Comparison of ENCODE assay signal across 8 cellular contexts in genomic region chr13:77696863-77697207, GRCh38. TPM values are rescaled to one million over a fixed set of nuclear protein-coding genes. Genes with fewer than 3 reads are reported as not detected.
DNase-seq lines count a peak whose midpoint lies in the region; ATAC-seq and TF ChIP-seq lines count a peak whose summit lies in the region.

No MANE protein-coding gene starts in this region.

- peak; percentile 39 for ATAC-seq in Right ventricle myocardium superior (ENCODE audit: poor library complexity)
- peak; percentile 3 for ATAC-seq in HG03575 (IDR thresholded peaks at IDR 0.05; ENCODE audit: extremely low read depth, insufficient number of reproducible peaks, low FRiP score, unreplicated experiment)
- ATAC-seq in natural killer cell treated with Interleukin-12 subunit alpha and Interleukin-12 subunit beta and Interleukin-15 and Interleukin-18, amount 100 ng/mL, for 72 hours, result no peak
- ATAC-seq in HG03196 (IDR thresholded peaks at IDR 0.05; ENCODE audit: unreplicated experiment), result no peak

- no peaks in the 10 kb centered on the region for H3K9me3 Mint-ChIP-seq in natural killer cell treated with Interleukin-12 subunit alpha and Interleukin-12 subunit beta and Interleukin-15 and Interleukin-18, amount 100 ng/mL, for 72 hours

- H3K9ac ChIP-seq in colonic mucosa (ENCODE audit: low read depth in 2 of 2, low read length in 2 of 2), result no peak overlapping the region

- DNase-seq in Right ventricle myocardium superior (no peak), cardiac septum (ENCODE audit: low spot score) (no peak), colonic mucosa (no peak), NCI-H2107 treated with DMSO at 0.1 percent for 48 hours (lab: John Stamatoyannopoulos, UW; ENCODE audit: unreplicated experiment) (no peak)
- no peak for DNase-seq in natural killer cell treated with Interleukin-12 subunit alpha and Interleukin-12 subunit beta and Interleukin-15 and Interleukin-18, amount 100 ng/mL, for 72 hours (ENCODE audit: low spot score)
- no peak for DNase-seq in effector CD8-positive, alpha-beta T cell (lab: John Stamatoyannopoulos, UW)

- no peaks in the 10 kb centered on the region for H3K36me3 ChIP-seq in colonic mucosa

- H3K27me3 Mint-ChIP-seq in natural killer cell treated with Interleukin-12 subunit alpha and Interleukin-12 subunit beta and Interleukin-15 and Interleukin-18, amount 100 ng/mL, for 72 hours, result peaks cover 4 to 7% of the 10 kb centered on the region in 2 donors

- no peak overlapping the region for H3K27ac ChIP-seq in colonic mucosa

- TF ChIP-seq CTCF in colonic mucosa (IDR thresholded peaks at IDR 0.05), result no peak

- H3K4me1 ChIP-seq in colonic mucosa, result no peaks in the 10 kb centered on the region

- H3K27ac Mint-ChIP-seq in natural killer cell treated with Interleukin-12 subunit alpha and Interleukin-12 subunit beta and Interleukin-15 and Interleukin-18, amount 100 ng/mL, for 72 hours, result peak overlapping the region in 1 of 2 donors; percentile 50

- peak overlapping the region; percentile 83 for H3K4me3 Mint-ChIP-seq in natural killer cell treated with Interleukin-12 subunit alpha and Interleukin-12 subunit beta and Interleukin-15 and Interleukin-18, amount 100 ng/mL, for 72 hours

- peak overlapping the region; percentile 70 for H3K4me3 ChIP-seq in colonic mucosa

- no peaks in the 10 kb centered on the region for H3K9me3 ChIP-seq in colonic mucosa

- H3K4me1 Mint-ChIP-seq in natural killer cell treated with Interleukin-12 subunit alpha and Interleukin-12 subunit beta and Interleukin-15 and Interleukin-18, amount 100 ng/mL, for 72 hours (ENCODE audit: low read depth in 2 of 2), result peaks cover 13 to 31% of the 10 kb centered on the region in 2 donors

- peaks cover 6% of the 10 kb centered on the region for H3K36me3 Mint-ChIP-seq in natural killer cell treated with Interleukin-12 subunit alpha and Interleukin-12 subunit beta and Interleukin-15 and Interleukin-18, amount 100 ng/mL, for 72 hours

- intact Hi-C loops in Right ventricle myocardium superior (cut with DNase I) (no loop called here), cardiac septum (cut with DNase I) (no loop called here), colonic mucosa (cut with DNase I) (no loop called here)

- peaks cover 5% of the 10 kb centered on the region for H3K27me3 ChIP-seq in colonic mucosa

RNA-seq across cellular contexts. Expression of gene SLAIN1, which starts 0.7 kb away (rescaled TPM):
- total RNA-seq in Right ventricle myocardium superior, result 6.0 TPM
- total RNA-seq in cardiac septum, result 3.8 TPM
- 1 to 10 TPM; 2.1 to 3.5 TPM for total RNA-seq in colonic mucosa
- 10 to 100 TPM; 18.4 to 33.2 TPM for total RNA-seq in natural killer cell treated with Interleukin-12 subunit alpha and Interleukin-12 subunit beta and Interleukin-15 and Interleukin-18, amount 100 ng/mL, for 72 hours

Comparison
In these comparisons a context has a peak if more than half of its experiments do, and no peak if none do; other contexts are left out.
1. ATAC-seq: peak in Right ventricle myocardium superior (single experiment) and HG03575 (single experiment); none in natural killer cell treated with Interleukin-12 subunit alpha and Interleukin-12 subunit beta and Interleukin-15 and Interleukin-18, amount 100 ng/mL, for 72 hours (0 of 2) and HG03196 (single experiment).